In the genomic region with DNA sequence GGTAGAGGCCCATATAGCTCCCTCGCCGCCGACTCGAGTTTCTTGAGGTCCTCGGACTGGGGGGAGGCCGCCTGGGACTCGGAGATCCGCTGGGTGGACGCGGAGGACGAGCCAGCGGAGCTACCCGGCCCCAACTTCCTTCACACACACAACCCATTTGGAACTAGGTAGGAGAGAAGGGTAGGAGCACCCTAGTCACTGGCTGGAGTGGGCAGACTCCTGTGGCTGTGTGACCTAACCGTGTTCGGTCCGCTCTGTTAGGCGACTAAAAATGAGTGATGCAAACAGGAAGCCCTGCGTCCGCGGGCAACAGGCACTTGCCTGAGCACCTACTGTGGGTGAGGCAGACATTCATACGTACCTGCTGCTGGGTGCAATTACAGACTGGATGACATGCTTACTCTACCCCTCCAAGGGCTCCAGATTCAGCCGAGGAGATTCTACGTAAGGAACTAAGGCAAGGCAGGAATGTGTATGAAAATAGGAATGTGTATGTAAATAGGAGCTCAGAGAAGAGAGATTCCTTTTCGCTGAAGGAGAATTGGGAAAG, we compare ENCODE assay signal across 1 cellular context.
TF ChIP-seq lines count a peak whose summit lies in the region.

No MANE protein-coding gene starts in this region.

TF ChIP-seq in HEK293, 187 proteins besides CTCF, POLR2A, EP300 and RAD21 (continued from another document and continues in another):
- no peak for TF ChIP-seq ZFP41 (tag by site-specific recombination; IDR thresholded peaks at IDR 0.05; ENCODE audit: borderline replicate concordance)
- no peak; the same call in 1 of the 2 replicates for TF ChIP-seq SP3 (tag by site-specific recombination; IDR thresholded peaks at IDR 0.05)
- TF ChIP-seq ZNF121 (tag by site-specific recombination; IDR thresholded peaks at IDR 0.05): no peak
- TF ChIP-seq, protein P1, sequence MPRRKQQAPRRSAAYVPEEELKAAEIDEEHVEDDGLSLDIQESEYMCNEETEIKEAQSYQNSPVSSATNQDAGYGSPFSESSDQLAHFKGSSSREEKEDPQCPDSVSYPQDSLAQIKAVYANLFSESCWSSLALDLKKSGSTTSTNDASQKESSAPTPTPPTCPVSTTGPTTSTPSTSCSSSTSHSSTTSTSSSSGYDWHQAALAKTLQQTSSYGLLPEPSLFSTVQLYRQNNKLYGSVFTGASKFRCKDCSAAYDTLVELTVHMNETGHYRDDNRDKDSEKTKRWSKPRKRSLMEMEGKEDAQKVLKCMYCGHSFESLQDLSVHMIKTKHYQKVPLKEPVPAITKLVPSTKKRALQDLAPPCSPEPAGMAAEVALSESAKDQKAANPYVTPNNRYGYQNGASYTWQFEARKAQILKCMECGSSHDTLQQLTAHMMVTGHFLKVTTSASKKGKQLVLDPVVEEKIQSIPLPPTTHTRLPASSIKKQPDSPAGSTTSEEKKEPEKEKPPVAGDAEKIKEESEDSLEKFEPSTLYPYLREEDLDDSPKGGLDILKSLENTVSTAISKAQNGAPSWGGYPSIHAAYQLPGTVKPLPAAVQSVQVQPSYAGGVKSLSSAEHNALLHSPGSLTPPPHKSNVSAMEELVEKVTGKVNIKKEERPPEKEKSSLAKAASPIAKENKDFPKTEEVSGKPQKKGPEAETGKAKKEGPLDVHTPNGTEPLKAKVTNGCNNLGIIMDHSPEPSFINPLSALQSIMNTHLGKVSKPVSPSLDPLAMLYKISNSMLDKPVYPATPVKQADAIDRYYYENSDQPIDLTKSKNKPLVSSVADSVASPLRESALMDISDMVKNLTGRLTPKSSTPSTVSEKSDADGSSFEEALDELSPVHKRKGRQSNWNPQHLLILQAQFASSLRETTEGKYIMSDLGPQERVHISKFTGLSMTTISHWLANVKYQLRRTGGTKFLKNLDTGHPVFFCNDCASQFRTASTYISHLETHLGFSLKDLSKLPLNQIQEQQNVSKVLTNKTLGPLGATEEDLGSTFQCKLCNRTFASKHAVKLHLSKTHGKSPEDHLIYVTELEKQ (tag by site-specific recombination; IDR thresholded peaks at IDR 0.05; ENCODE audit: borderline replicate concordance): no peak
- TF ChIP-seq ZIC2 (tag by site-specific recombination; IDR thresholded peaks at IDR 0.05): peak; percentile 48; the same call in 1 of the 2 replicates
- no peak for TF ChIP-seq ZNF585B (tag by site-specific recombination; IDR thresholded peaks at IDR 0.05)
- no peak for TF ChIP-seq ZNF354C (tag by site-specific recombination; IDR thresholded peaks at IDR 0.05; ENCODE audit: borderline replicate concordance, low read depth)
- TF ChIP-seq, protein P2, sequence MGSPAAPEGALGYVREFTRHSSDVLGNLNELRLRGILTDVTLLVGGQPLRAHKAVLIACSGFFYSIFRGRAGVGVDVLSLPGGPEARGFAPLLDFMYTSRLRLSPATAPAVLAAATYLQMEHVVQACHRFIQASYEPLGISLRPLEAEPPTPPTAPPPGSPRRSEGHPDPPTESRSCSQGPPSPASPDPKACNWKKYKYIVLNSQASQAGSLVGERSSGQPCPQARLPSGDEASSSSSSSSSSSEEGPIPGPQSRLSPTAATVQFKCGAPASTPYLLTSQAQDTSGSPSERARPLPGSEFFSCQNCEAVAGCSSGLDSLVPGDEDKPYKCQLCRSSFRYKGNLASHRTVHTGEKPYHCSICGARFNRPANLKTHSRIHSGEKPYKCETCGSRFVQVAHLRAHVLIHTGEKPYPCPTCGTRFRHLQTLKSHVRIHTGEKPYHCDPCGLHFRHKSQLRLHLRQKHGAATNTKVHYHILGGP (tag by site-specific recombination; IDR thresholded peaks at IDR 0.05): no peak
- TF ChIP-seq, protein P3, sequence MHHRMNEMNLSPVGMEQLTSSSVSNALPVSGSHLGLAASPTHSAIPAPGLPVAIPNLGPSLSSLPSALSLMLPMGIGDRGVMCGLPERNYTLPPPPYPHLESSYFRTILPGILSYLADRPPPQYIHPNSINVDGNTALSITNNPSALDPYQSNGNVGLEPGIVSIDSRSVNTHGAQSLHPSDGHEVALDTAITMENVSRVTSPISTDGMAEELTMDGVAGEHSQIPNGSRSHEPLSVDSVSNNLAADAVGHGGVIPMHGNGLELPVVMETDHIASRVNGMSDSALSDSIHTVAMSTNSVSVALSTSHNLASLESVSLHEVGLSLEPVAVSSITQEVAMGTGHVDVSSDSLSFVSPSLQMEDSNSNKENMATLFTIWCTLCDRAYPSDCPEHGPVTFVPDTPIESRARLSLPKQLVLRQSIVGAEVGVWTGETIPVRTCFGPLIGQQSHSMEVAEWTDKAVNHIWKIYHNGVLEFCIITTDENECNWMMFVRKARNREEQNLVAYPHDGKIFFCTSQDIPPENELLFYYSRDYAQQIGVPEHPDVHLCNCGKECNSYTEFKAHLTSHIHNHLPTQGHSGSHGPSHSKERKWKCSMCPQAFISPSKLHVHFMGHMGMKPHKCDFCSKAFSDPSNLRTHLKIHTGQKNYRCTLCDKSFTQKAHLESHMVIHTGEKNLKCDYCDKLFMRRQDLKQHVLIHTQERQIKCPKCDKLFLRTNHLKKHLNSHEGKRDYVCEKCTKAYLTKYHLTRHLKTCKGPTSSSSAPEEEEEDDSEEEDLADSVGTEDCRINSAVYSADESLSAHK (tag by site-specific recombination; IDR thresholded peaks at IDR 0.05): no peak
- no peak for TF ChIP-seq KLF1 (tag by site-specific recombination; IDR thresholded peaks at IDR 0.05)
- TF ChIP-seq ZNF423 (tag by site-specific recombination; IDR thresholded peaks at IDR 0.05): peak; percentile 16; the same call in 1 of the 2 replicates
- TF ChIP-seq ZNF473 (tag by site-specific recombination; IDR thresholded peaks at IDR 0.05): no peak
- TF ChIP-seq KLF9 (tag by site-specific recombination; IDR thresholded peaks at IDR 0.05; ENCODE audit: low read depth): no peak
- TF ChIP-seq ZNF223 (tag by site-specific recombination; IDR thresholded peaks at IDR 0.05): no peak
- TF ChIP-seq PRDM1 (tag by site-specific recombination; IDR thresholded peaks at IDR 0.05): no peak
- TF ChIP-seq ZNF660 (tag by site-specific recombination; IDR thresholded peaks at IDR 0.05): peak; percentile 54; the same call in 1 of the 2 replicates
- no peak for TF ChIP-seq OVOL3 (tag by site-specific recombination; IDR thresholded peaks at IDR 0.05)
- TF ChIP-seq ZNF544 (tag by site-specific recombination; IDR thresholded peaks at IDR 0.05): no peak
- TF ChIP-seq MEIS1 (CRISPR knock-in tag; IDR thresholded peaks at IDR 0.05; ENCODE audit: borderline replicate concordance): no peak
- TF ChIP-seq GLIS2 (tag by site-specific recombination; IDR thresholded peaks at IDR 0.05): no peak
- no peak for TF ChIP-seq SETDB1 (IDR thresholded peaks at IDR 0.05; ENCODE audit: insufficient read length, low read length)
- TF ChIP-seq, protein P4, sequence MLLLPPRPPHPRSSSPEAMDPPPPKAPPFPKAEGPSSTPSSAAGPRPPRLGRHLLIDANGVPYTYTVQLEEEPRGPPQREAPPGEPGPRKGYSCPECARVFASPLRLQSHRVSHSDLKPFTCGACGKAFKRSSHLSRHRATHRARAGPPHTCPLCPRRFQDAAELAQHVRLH (tag by site-specific recombination; IDR thresholded peaks at IDR 0.05): peak; percentile 95
- no peak for TF ChIP-seq ZNF76 (tag by site-specific recombination; IDR thresholded peaks at IDR 0.05; ENCODE audit: borderline replicate concordance, low read depth)
- peak; percentile 37; the same call in 1 of the 2 replicates for TF ChIP-seq ZNF561 (tag by site-specific recombination; IDR thresholded peaks at IDR 0.05; ENCODE audit: borderline replicate concordance)
- TF ChIP-seq ZNF157 (tag by site-specific recombination; IDR thresholded peaks at IDR 0.05): no peak
- TF ChIP-seq SCRT2 (tag by site-specific recombination; IDR thresholded peaks at IDR 0.05): peak; percentile 100
- TF ChIP-seq, protein P5, sequence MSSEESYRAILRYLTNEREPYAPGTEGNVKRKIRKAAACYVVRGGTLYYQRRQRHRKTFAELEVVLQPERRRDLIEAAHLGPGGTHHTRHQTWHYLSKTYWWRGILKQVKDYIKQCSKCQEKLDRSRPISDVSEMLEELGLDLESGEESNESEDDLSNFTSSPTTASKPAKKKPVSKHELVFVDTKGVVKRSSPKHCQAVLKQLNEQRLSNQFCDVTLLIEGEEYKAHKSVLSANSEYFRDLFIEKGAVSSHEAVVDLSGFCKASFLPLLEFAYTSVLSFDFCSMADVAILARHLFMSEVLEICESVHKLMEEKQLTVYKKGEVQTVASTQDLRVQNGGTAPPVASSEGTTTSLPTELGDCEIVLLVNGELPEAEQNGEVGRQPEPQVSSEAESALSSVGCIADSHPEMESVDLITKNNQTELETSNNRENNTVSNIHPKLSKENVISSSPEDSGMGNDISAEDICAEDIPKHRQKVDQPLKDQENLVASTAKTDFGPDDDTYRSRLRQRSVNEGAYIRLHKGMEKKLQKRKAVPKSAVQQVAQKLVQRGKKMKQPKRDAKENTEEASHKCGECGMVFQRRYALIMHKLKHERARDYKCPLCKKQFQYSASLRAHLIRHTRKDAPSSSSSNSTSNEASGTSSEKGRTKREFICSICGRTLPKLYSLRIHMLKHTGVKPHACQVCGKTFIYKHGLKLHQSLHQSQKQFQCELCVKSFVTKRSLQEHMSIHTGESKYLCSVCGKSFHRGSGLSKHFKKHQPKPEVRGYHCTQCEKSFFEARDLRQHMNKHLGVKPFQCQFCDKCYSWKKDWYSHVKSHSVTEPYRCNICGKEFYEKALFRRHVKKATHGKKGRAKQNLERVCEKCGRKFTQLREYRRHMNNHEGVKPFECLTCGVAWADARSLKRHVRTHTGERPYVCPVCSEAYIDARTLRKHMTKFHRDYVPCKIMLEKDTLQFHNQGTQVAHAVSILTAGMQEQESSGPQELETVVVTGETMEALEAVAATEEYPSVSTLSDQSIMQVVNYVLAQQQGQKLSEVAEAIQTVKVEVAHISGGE (tag by site-specific recombination; conservative IDR thresholded peaks at IDR 0.05; ENCODE audit: low read depth): peak; percentile 75
- no peak; the same call in 1 of the 2 replicates for TF ChIP-seq ZEB2 (tag by site-specific recombination; IDR thresholded peaks at IDR 0.05)
- TF ChIP-seq, protein P6, sequence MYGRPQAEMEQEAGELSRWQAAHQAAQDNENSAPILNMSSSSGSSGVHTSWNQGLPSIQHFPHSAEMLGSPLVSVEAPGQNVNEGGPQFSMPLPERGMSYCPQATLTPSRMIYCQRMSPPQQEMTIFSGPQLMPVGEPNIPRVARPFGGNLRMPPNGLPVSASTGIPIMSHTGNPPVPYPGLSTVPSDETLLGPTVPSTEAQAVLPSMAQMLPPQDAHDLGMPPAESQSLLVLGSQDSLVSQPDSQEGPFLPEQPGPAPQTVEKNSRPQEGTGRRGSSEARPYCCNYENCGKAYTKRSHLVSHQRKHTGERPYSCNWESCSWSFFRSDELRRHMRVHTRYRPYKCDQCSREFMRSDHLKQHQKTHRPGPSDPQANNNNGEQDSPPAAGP (tag by site-specific recombination; IDR thresholded peaks at IDR 0.05): peak; percentile 59; the same call in 1 of the 2 replicates
- no peak for TF ChIP-seq GFI1B (tag by site-specific recombination; IDR thresholded peaks at IDR 0.05)
- peak; percentile 39; the same call in 1 of the 2 replicates for TF ChIP-seq IKZF3 (tag by site-specific recombination; IDR thresholded peaks at IDR 0.05)
- TF ChIP-seq KLF8 (tag by site-specific recombination; IDR thresholded peaks at IDR 0.05): peak; percentile 72; the same call in 1 of the 2 replicates
- TF ChIP-seq ZNF302 (tag by site-specific recombination; IDR thresholded peaks at IDR 0.05; ENCODE audit: low read depth): no peak
- TF ChIP-seq ZNF621 (tag by site-specific recombination; IDR thresholded peaks at IDR 0.05): no peak
- TF ChIP-seq, protein P7, sequence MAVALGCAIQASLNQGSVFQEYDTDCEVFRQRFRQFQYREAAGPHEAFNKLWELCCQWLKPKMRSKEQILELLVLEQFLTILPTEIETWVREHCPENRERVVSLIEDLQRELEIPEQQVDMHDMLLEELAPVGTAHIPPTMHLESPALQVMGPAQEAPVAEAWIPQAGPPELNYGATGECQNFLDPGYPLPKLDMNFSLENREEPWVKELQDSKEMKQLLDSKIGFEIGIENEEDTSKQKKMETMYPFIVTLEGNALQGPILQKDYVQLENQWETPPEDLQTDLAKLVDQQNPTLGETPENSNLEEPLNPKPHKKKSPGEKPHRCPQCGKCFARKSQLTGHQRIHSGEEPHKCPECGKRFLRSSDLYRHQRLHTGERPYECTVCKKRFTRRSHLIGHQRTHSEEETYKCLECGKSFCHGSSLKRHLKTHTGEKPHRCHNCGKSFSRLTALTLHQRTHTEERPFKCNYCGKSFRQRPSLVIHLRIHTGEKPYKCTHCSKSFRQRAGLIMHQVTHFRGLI (tag by site-specific recombination; IDR thresholded peaks at IDR 0.05): 0 out of 2 replicates have a peak, but pooled peaks have one; percentile 13
- TF ChIP-seq, protein P8, sequence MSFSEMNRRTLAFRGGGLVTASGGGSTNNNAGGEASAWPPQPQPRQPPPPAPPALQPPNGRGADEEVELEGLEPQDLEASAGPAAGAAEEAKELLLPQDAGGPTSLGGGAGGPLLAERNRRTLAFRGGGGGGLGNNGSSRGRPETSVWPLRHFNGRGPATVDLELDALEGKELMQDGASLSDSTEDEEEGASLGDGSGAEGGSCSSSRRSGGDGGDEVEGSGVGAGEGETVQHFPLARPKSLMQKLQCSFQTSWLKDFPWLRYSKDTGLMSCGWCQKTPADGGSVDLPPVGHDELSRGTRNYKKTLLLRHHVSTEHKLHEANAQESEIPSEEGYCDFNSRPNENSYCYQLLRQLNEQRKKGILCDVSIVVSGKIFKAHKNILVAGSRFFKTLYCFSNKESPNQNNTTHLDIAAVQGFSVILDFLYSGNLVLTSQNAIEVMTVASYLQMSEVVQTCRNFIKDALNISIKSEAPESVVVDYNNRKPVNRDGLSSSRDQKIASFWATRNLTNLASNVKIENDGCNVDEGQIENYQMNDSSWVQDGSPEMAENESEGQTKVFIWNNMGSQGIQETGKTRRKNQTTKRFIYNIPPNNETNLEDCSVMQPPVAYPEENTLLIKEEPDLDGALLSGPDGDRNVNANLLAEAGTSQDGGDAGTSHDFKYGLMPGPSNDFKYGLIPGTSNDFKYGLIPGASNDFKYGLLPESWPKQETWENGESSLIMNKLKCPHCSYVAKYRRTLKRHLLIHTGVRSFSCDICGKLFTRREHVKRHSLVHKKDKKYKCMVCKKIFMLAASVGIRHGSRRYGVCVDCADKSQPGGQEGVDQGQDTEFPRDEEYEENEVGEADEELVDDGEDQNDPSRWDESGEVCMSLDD (tag by site-specific recombination; IDR thresholded peaks at IDR 0.05): no peak
- TF ChIP-seq ZFP3 (tag by site-specific recombination; IDR thresholded peaks at IDR 0.05; ENCODE audit: low read depth): no peak
- no peak for TF ChIP-seq ZNF19 (tag by site-specific recombination; IDR thresholded peaks at IDR 0.05; ENCODE audit: low read depth)
- peak; percentile 98 for TF ChIP-seq SCRT1 (tag by site-specific recombination; IDR thresholded peaks at IDR 0.05; ENCODE audit: borderline replicate concordance)
- no peak for TF ChIP-seq ZNF843 (tag by site-specific recombination; IDR thresholded peaks at IDR 0.05)
- TF ChIP-seq ZBTB8A (tag by site-specific recombination; IDR thresholded peaks at IDR 0.05): 0 out of 2 replicates have a peak, but pooled peaks have one; percentile 15
- 0 out of 2 replicates have a peak, but pooled peaks have one; percentile 8 for TF ChIP-seq ZNF785 (tag by site-specific recombination; IDR thresholded peaks at IDR 0.05)
- TF ChIP-seq ZNF658 (tag by site-specific recombination; IDR thresholded peaks at IDR 0.05): no peak
- TF ChIP-seq ZNF292 (tag by site-specific recombination; IDR thresholded peaks at IDR 0.05; ENCODE audit: borderline replicate concordance, low read depth): no peak
- peak; percentile 98 for TF ChIP-seq ZBTB20 (tag by site-specific recombination; IDR thresholded peaks at IDR 0.05)
- TF ChIP-seq ZSCAN23 (tag by site-specific recombination; IDR thresholded peaks at IDR 0.05): peak; percentile 67; the same call in 1 of the 2 replicates
- no peak for TF ChIP-seq ZNF555 (tag by site-specific recombination; conservative IDR thresholded peaks at IDR 0.05)
- TF ChIP-seq ZNF221 (tag by site-specific recombination; IDR thresholded peaks at IDR 0.05; ENCODE audit: borderline replicate concordance): no peak
